ENCODE assay signal across 23 cellular contexts in genomic region chr7:132226626-132227290, GRCh38.
"Had no signal": no experiment of that assay in that cellular context is flagged by ENCODE, and none has a peak within 500 bp of the region (broad histone marks: within the 10 kb centered on the region; RNA-seq: fewer than 3 reads in every experiment).

No MANE protein-coding gene starts in this region.

- H3K9me3 Mint-ChIP-seq: activated B cell treated with CpG ODN at 0.5 μM for 24 hours; activated CD4-positive, alpha-beta T cell treated with anti-CD3 and anti-CD28 coated beads, Interleukin-2, amount 10 ng/mL, durations not matched to agents 24 days and 14 days; activated naive CD4-positive, alpha-beta T cell treated with anti-CD3 and anti-CD28 coated beads, Interleukin-2, amount 50 U/mL, for 24 hours; activated T-cell treated with anti-CD3 and anti-CD28 coated beads, Interleukin-2, amount 50 U/mL, for 72 hours; activated T-helper 2 cell treated with anti-CD3 and anti-CD28 coated beads, Interferon-gamma antibody, Interleukin-2, Interleukin-4, amounts not matched to agents 10 μg/mL and 5 μg/mL and 100 μg/mL, durations not matched to agents 14 hours and 24 hours and 36 hours; central memory CD8-positive, alpha-beta T cell; T-helper 2 cell treated with Interferon-gamma antibody and Interleukin-4, amounts not matched to agents 5 μg/mL and 100 μg/mL, for 36 hours had no signal

- H3K4me3 ChIP-seq: SJSA1 had no signal

- H3K27me3 ChIP-seq: SJSA1 had no signal

- H3K27me3 Mint-ChIP-seq: activated B cell treated with CpG ODN at 0.5 μM for 24 hours; activated CD4-positive, alpha-beta T cell treated with anti-CD3 and anti-CD28 coated beads, Interleukin-2, amount 10 ng/mL, durations not matched to agents 24 days and 14 days had no signal

- DNase-seq: activated B cell treated with CpG ODN at 0.5 μM for 24 hours; activated CD4-positive, alpha-beta T cell treated with anti-CD3 and anti-CD28 coated beads for 1 hour; activated CD4-positive, alpha-beta T cell treated with anti-CD3 and anti-CD28 coated beads, Interleukin-2, amount 10 ng/mL, durations not matched to agents 24 days and 14 days; activated CD4-positive, alpha-beta T cell treated with anti-CD3 and anti-CD28 coated beads, Interleukin-2, amount 50 U/mL, for 48 hours; activated naive CD4-positive, alpha-beta T cell; activated T-cell treated with anti-CD3 and anti-CD28 coated beads, Interleukin-2, amount 50 U/mL, for 72 hours; aorta; Karpas-422; MM.1S; NCI-H1105; NCI-H1436; NCI-H1694 treated with DMSO at 0.1 percent for 48 hours; NCI-H2029 treated with DMSO at 0.1 percent for 48 hours; NCI-H446; NCI-H524; NCI-H748 treated with DMSO at 0.1 percent for 48 hours; SW 1271 had no signal

- H3K27ac ChIP-seq: SJSA1 had no signal

- H3K9me3 ChIP-seq: SJSA1 had no signal

- H3K4me1 Mint-ChIP-seq: activated B cell treated with CpG ODN at 0.5 μM for 24 hours; activated CD4-positive, alpha-beta T cell treated with anti-CD3 and anti-CD28 coated beads, Interleukin-2, amount 10 ng/mL, durations not matched to agents 24 days and 14 days; activated naive CD4-positive, alpha-beta T cell treated with anti-CD3 and anti-CD28 coated beads, Interleukin-2, amount 50 U/mL, for 24 hours; central memory CD8-positive, alpha-beta T cell had no signal

- H3K36me3 ChIP-seq: SJSA1 had no signal

- H3K4me3 Mint-ChIP-seq: activated B cell treated with CpG ODN at 0.5 μM for 24 hours; activated CD4-positive, alpha-beta T cell treated with anti-CD3 and anti-CD28 coated beads, Interleukin-2, amount 10 ng/mL, durations not matched to agents 24 days and 14 days; activated naive CD4-positive, alpha-beta T cell treated with anti-CD3 and anti-CD28 coated beads, Interleukin-2, amount 50 U/mL, for 24 hours; activated T-cell treated with anti-CD3 and anti-CD28 coated beads, Interleukin-2, amount 50 U/mL, for 72 hours; central memory CD8-positive, alpha-beta T cell; T-helper 2 cell treated with Interferon-gamma antibody and Interleukin-4, amounts not matched to agents 5 μg/mL and 100 μg/mL, for 36 hours had no signal

- H3K4me1 ChIP-seq: SJSA1 had no signal

- H3K36me3 Mint-ChIP-seq: activated naive CD4-positive, alpha-beta T cell treated with anti-CD3 and anti-CD28 coated beads, Interleukin-2, amount 50 U/mL, for 24 hours had no signal

- ATAC-seq: activated T-cell treated with anti-CD3 and anti-CD28 coated beads, Interleukin-2, amount 50 U/mL, for 72 hours had no signal

- H3K27ac Mint-ChIP-seq: activated B cell treated with CpG ODN at 0.5 μM for 24 hours; activated CD4-positive, alpha-beta T cell treated with anti-CD3 and anti-CD28 coated beads, Interleukin-2, amount 10 ng/mL, durations not matched to agents 24 days and 14 days; activated naive CD4-positive, alpha-beta T cell treated with anti-CD3 and anti-CD28 coated beads, Interleukin-2, amount 50 U/mL, for 24 hours; activated T-cell treated with anti-CD3 and anti-CD28 coated beads, Interleukin-2, amount 50 U/mL, for 72 hours; activated T-helper 2 cell treated with anti-CD3 and anti-CD28 coated beads, Interferon-gamma antibody, Interleukin-2, Interleukin-4, amounts not matched to agents 10 μg/mL and 5 μg/mL and 100 μg/mL, durations not matched to agents 14 hours and 24 hours and 36 hours; T-helper 2 cell treated with Interferon-gamma antibody and Interleukin-4, amounts not matched to agents 5 μg/mL and 100 μg/mL, for 36 hours had no signal

- FAIRE-seq: HepG2 had no signal
